ENCODE assay signal across 18 cellular contexts in the genomic region with DNA sequence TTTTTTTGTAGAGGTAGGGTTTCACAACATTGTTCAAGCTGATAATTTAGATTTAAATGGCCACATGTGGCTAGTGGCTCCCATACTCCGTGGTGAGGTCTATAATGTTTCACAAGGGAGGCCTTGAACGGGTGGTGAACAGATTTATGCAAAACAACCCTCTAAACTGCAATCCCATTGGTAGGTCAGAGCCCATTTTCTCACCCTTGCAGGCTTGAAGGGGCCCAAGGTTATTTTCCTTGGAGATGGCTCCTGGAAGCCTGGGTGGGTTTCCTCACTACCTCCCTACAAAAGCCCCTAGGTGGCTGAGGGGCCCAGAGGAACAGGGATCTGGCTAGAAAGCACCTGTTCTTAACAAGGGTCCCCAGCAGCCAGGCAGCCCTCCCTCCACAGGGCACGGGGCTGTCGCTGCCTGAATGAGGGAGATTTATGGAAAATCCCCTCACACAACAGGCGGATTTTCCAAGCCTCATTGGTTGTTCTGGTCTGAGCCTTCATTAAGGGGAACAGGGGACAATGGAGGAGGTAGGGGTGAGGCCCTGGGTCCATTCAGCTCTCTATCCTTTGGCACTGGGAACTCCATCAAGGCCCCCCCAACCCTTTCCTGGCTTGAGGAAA.
"Had no signal": no experiment of that assay in that cellular context is flagged by ENCODE, and none has a peak within 500 bp of the region (broad histone marks: within the 10 kb centered on the region; RNA-seq: fewer than 3 reads in every experiment).

No MANE protein-coding gene starts in this region.

- H3K4me3 ChIP-seq: gastrocnemius medialis, heart right ventricle, lung, tibial artery had no signal

- H3K9me3 ChIP-seq: gastrocnemius medialis, heart right ventricle, tibial artery had no signal

- H3K27me3 Mint-ChIP-seq: activated CD8-positive, alpha-beta T cell treated with anti-CD3 and anti-CD28 coated beads for 36 hours had no signal

- DNase-seq: activated CD4-positive, alpha-beta T cell treated with anti-CD3 and anti-CD28 coated beads for 4 hours; activated CD8-positive, alpha-beta T cell treated with anti-CD3 and anti-CD28 coated beads for 36 hours; activated gamma-delta T cell; activated naive CD8-positive, alpha-beta T cell treated with anti-CD3 and anti-CD28 coated beads, Interleukin-2, amount 10 ng/mL, durations not matched to agents 7 days and 5 days; activated T-cell treated with anti-CD3 and anti-CD28 coated beads, Interleukin-2, amount 50 U/mL, for 4 hours; cerebellar nuclear complex; dermis blood vessel endothelial cell; gastrocnemius medialis; heart right ventricle; left cardiac atrium; retina; stimulated activated CD4-positive, alpha-beta T cell treated with anti-CD3 and anti-CD28 coated beads, Interleukin-4, amount 100 ng/mL, for 1 hour; stimulated activated naive B cell treated with anti-CD40 and anti-IgM and Interleukin-4, amounts not matched to agents 10 μg/mL and 1 μg/mL and 100 μg/mL, for 72 hours; T-helper 2 cell; tibial artery had no signal

- H3K4me1 Mint-ChIP-seq: activated naive CD8-positive, alpha-beta T cell treated with anti-CD3 and anti-CD28 coated beads, Interleukin-2, amount 10 ng/mL, durations not matched to agents 7 days and 5 days had no signal

- H3K27ac ChIP-seq: gastrocnemius medialis, heart right ventricle, tibial artery had no signal

- H3K27ac Mint-ChIP-seq: activated CD8-positive, alpha-beta T cell treated with anti-CD3 and anti-CD28 coated beads for 36 hours; activated naive CD8-positive, alpha-beta T cell treated with anti-CD3 and anti-CD28 coated beads, Interleukin-2, amount 10 ng/mL, durations not matched to agents 7 days and 5 days; stimulated activated naive B cell treated with anti-CD40 and anti-IgM and Interleukin-4, amounts not matched to agents 10 μg/mL and 1 μg/mL and 100 μg/mL, for 72 hours; WTC11 had no signal

- H3K4me3 Mint-ChIP-seq: activated CD8-positive, alpha-beta T cell treated with anti-CD3 and anti-CD28 coated beads for 36 hours; activated naive CD8-positive, alpha-beta T cell treated with anti-CD3 and anti-CD28 coated beads, Interleukin-2, amount 10 ng/mL, durations not matched to agents 7 days and 5 days; activated T-cell treated with anti-CD3 and anti-CD28 coated beads, Interleukin-2, amount 50 U/mL, for 4 hours; stimulated activated naive B cell treated with anti-CD40 and anti-IgM and Interleukin-4, amounts not matched to agents 10 μg/mL and 1 μg/mL and 100 μg/mL, for 72 hours; WTC11 had no signal

- ATAC-seq: activated CD8-positive, alpha-beta T cell treated with anti-CD3 and anti-CD28 coated beads for 36 hours; activated T-cell treated with anti-CD3 and anti-CD28 coated beads, Interleukin-2, amount 50 U/mL, for 4 hours; gastrocnemius medialis; heart right ventricle; left cardiac atrium; stimulated activated naive B cell treated with anti-CD40 and anti-IgM and Interleukin-4, amounts not matched to agents 10 μg/mL and 1 μg/mL and 100 μg/mL, for 72 hours; WTC11 had no signal

- H3K27me3 ChIP-seq: gastrocnemius medialis had no signal

- FAIRE-seq: urothelium cell line had no signal

- H3K36me3 ChIP-seq: gastrocnemius medialis, heart right ventricle, tibial artery had no signal

- H3K4me1 ChIP-seq: tibial artery had no signal

- H3K36me3 Mint-ChIP-seq: activated naive CD8-positive, alpha-beta T cell treated with anti-CD3 and anti-CD28 coated beads, Interleukin-2, amount 10 ng/mL, durations not matched to agents 7 days and 5 days; stimulated activated naive B cell treated with anti-CD40 and anti-IgM and Interleukin-4, amounts not matched to agents 10 μg/mL and 1 μg/mL and 100 μg/mL, for 72 hours; WTC11 had no signal

- H3K9me3 Mint-ChIP-seq: activated CD8-positive, alpha-beta T cell treated with anti-CD3 and anti-CD28 coated beads for 36 hours; activated naive CD8-positive, alpha-beta T cell treated with anti-CD3 and anti-CD28 coated beads, Interleukin-2, amount 10 ng/mL, durations not matched to agents 7 days and 5 days; activated T-cell treated with anti-CD3 and anti-CD28 coated beads, Interleukin-2, amount 50 U/mL, for 4 hours; stimulated activated naive B cell treated with anti-CD40 and anti-IgM and Interleukin-4, amounts not matched to agents 10 μg/mL and 1 μg/mL and 100 μg/mL, for 72 hours; WTC11 had no signal
